In the genomic region with DNA sequence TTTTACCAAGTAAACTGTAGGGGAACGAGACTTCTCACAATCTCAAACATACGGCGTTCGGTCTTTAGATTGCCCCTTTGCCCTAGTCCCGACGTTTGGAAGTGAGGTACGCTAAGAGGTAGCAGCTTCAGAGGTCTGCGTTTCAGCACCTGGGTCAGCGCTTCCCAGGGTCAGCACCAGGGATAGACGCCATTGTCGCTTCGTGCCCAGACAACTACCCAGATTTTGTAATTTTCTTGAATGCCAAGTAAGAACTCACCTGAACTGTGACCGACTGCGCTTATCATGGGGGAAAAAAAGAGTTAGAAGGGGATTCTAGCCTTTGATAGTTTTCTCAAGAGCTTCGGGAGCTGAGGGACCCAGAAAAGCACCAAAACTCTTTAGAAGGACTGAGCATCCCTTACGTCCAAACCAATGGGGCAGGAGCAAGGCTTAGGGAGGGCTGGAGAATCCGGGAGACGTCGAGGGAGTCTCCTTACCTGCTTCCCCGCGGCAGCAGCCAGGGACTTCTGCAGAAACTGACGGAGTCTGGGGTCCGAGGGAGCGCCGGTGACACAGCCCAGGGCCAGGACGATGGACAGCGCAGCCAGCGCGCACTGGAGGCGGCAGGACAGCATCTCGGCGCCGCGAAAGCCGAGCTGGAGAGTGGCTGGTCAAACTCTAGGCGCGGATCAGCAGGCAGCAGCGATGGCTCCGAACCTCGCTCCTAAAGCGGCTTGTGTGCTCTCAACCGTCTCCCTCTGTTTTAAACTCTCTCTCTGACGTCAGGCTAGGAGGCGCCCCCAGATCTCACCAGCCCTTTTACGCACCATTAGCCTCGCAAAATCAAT, we compare ENCODE assay signal across 8 cellular contexts. TPM values are rescaled to one million over a fixed set of nuclear protein-coding genes. Genes with fewer than 3 reads are reported as not detected.
DNase-seq lines count a peak whose midpoint lies in the region; TF ChIP-seq lines count a peak whose summit lies in the region.

A gene (minus strand): TSS at position 720 of the 830 bp plus-strand sequence. CDS start 103 bp downstream, at position 617.

- H4K8ac ChIP-seq in mesenchymal stem cell (ENCODE audit: low read length) = no peak within 1 kb of the TSS

- TF ChIP-seq CTCF in choroid plexus epithelial cell (conservative IDR thresholded peaks at IDR 0.05; ENCODE audit: low read depth, low read length) = peak; percentile 3

- 12% methylated on average over 46 of the region's 46 CpGs for WGBS in mesenchymal stem cell

- H3K18ac ChIP-seq in mesenchymal stem cell (ENCODE audit: low read depth in 1 of 2, low read length in 2 of 2) = no peak within 1 kb of the TSS

- no peak within 1 kb of the TSS for H2AFZ ChIP-seq in mesenchymal stem cell (ENCODE audit: low read depth, low read length)

- H2BK5ac ChIP-seq in mesenchymal stem cell (ENCODE audit: low read depth, low read length, poor library complexity, severe bottlenecking) = no peak within 1 kb of the TSS

- H3K36me3 ChIP-seq in MG63 (no peaks in the 10 kb centered on the region), mesenchymal stem cell (ENCODE audit: control insufficient read depth in 1 of 2, insufficient read depth in 2 of 2, low read depth in 1 of 2, low read length in 2 of 2) (no peaks in the 10 kb centered on the region)

- H3K9me3 ChIP-seq in MG63 (no peaks in the 10 kb centered on the region), mesenchymal stem cell (ENCODE audit: control insufficient read depth, low read length) (no peaks in the 10 kb centered on the region)

- no peak within 1 kb of the TSS for H3K23ac ChIP-seq in mesenchymal stem cell (ENCODE audit: low read length in 2 of 2)

- no peak within 1 kb of the TSS for H2BK15ac ChIP-seq in mesenchymal stem cell (ENCODE audit: low read depth, poor library complexity, severe bottlenecking)

- DNase-seq in D341Med (ENCODE audit: low spot score) = peak; percentile 20
- DNase-seq in MG63 = peak; percentile 51
- DNase-seq in choroid plexus epithelial cell (ENCODE audit: low read depth) = peak; percentile 67
- DNase-seq in mesenchymal stem cell = peak; percentile 61
- no peak for DNase-seq in NCI-H2107 (lab: John Stamatoyannopoulos, UW)
- DNase-seq in COLO668 (lab: John Stamatoyannopoulos, UW; ENCODE audit: unreplicated experiment) = no peak
- DNase-seq in NCI-H82 treated with DMSO at 0.1 percent for 48 hours (lab: John Stamatoyannopoulos, UW; ENCODE audit: unreplicated experiment) = no peak
- no peak for DNase-seq in activated CD8-positive, alpha-beta memory T cell treated with anti-CD3 and anti-CD28 coated beads, Interleukin-2, amount 50 U/mL, for 4 hours

- H3K27me3 ChIP-seq in MG63 = peaks cover 73% of the 10 kb centered on the region
- peaks cover 36 to 78% of the 10 kb centered on the region in 2 experiments for H3K27me3 ChIP-seq in mesenchymal stem cell (ENCODE audit: control insufficient read depth in 1 of 2, insufficient read depth in 1 of 2, low read length in 2 of 2)

- H3K4me2 ChIP-seq in mesenchymal stem cell (ENCODE audit: low read length, poor library complexity, severe bottlenecking) = peak within 1 kb of the TSS; percentile 1

- no peak within 1 kb of the TSS for H4K91ac ChIP-seq in mesenchymal stem cell (ENCODE audit: low read length)

- no peak within 1 kb of the TSS for H2BK120ac ChIP-seq in mesenchymal stem cell (ENCODE audit: low read depth, low read length)

- H3K4ac ChIP-seq in mesenchymal stem cell (ENCODE audit: low read depth in 1 of 2, low read length in 2 of 2) = no peak within 1 kb of the TSS

- no peak within 1 kb of the TSS for H2AK5ac ChIP-seq in mesenchymal stem cell (ENCODE audit: low read length, severe bottlenecking)

- H3K14ac ChIP-seq in mesenchymal stem cell (ENCODE audit: low read length in 2 of 2) = no peak within 1 kb of the TSS

- peaks cover 4% of the 10 kb centered on the region for H3K4me1 ChIP-seq in mesenchymal stem cell (ENCODE audit: control insufficient read depth, insufficient read depth, low read depth, low read length)

- H3K4me3 ChIP-seq in MG63 = no peak within 1 kb of the TSS
- no peak within 1 kb of the TSS for H3K4me3 ChIP-seq in choroid plexus epithelial cell (ENCODE audit: low read depth, low read length)
- no peak within 1 kb of the TSS for H3K4me3 ChIP-seq in mesenchymal stem cell (ENCODE audit: insufficient read depth in 1 of 2, low read depth in 1 of 2, low read length in 2 of 2)

- no peak within 1 kb of the TSS for H3K9ac ChIP-seq in mesenchymal stem cell (ENCODE audit: low read length)

- no peak within 1 kb of the TSS for H3K27ac ChIP-seq in mesenchymal stem cell (ENCODE audit: low read length, poor library complexity, severe bottlenecking)

- H3K79me1 ChIP-seq in mesenchymal stem cell (replicated peaks; ENCODE audit: low read length, poor library complexity, severe bottlenecking) = no peaks in the 10 kb centered on the region

- H2BK12ac ChIP-seq in mesenchymal stem cell (ENCODE audit: low read length in 2 of 2) = no peak within 1 kb of the TSS

RNA-seq across cellular contexts. Expression of the gene that starts here (rescaled TPM):
- total RNA-seq in MG63 (2014; rRNA removed; shearing (Covaris generic); ENCODE audit: low replicate concordance) = not detected in 2 replicates
- polyA plus RNA-seq in mesenchymal stem cell (2013, experiment 1 of 2) = not detected
- not detected for polyA plus RNA-seq in mesenchymal stem cell (2013, experiment 2 of 2)

Comparison
In these comparisons a context has a peak if more than half of its experiments do, and no peak if none do; other contexts are left out.
1. Peak in DNase-seq in MG63; RNA of the gene not detected or under 1 TPM.
2. DNase-seq: peak in D341Med (single experiment), choroid plexus epithelial cell (single experiment) and mesenchymal stem cell (single experiment); none in NCI-H2107 (single experiment), COLO668 (single experiment), NCI-H82 treated with DMSO at 0.1 percent for 48 hours (single experiment) and activated CD8-positive, alpha-beta memory T cell treated with anti-CD3 and anti-CD28 coated beads, Interleukin-2, amount 50 U/mL, for 4 hours (single experiment).